Comparison of ENCODE assay signal across 22 cellular contexts in the genomic region with DNA sequence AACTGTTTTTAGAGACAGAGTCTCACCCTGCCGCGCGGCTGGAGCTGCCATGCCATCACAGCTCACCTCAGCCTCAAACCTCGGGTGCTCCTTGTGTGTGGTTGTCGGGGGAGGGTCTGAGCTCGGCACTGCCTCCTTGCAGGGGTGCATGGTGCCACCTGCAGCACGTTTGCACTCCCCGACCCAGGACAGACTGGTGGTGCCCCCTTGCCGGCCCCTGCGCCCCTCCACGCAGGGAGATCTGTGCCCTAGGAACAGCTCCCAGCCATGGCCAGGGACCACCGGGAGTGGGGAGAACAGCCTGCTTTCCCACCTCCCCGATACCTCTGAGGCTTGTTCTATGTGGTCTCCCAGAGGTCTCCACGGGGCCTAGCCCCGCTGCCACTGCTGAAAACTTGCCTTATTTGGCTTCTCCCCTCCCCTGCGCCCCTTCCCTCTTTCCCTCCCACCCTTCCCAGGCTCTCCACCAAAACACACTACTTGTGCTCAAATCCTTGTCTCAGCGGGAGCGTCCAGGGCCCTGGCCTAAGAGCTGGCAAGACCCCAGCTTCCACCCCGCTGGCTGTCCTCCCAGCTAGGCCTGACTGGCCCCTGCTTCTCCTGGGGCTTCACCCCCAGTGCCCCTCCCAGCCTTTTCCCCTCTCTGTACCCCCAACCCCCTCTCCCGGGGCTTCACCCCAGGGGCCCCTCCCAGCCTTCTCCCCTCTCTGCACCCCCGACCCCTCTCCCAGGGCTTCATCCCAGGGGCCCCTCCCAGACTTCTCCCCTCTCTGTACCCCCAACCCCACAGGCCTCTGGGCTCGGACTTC. TPM values are rescaled to one million over a fixed set of nuclear protein-coding genes. Genes with fewer than 3 reads are reported as not detected.
DNase-seq lines count a peak whose midpoint lies in the region; ATAC-seq and TF ChIP-seq lines count a peak whose summit lies in the region.
"Had no signal": no experiment of that assay in that cellular context is flagged by ENCODE, and none has a peak within 500 bp of the region (broad histone marks: within the 10 kb centered on the region; RNA-seq: fewer than 3 reads in every experiment).

No MANE protein-coding gene starts in this region.

- peaks cover 9% of the 10 kb centered on the region for H3K27me3 Mint-ChIP-seq in activated T-cell treated with anti-CD3 and anti-CD28 coated beads, Interleukin-2, amount 50 U/mL, for 24 hours

- peak overlapping the region; percentile 74 for H2AK5ac ChIP-seq in neuronal stem cell (ENCODE audit: low read depth, low read length)

- no peaks in the 10 kb centered on the region for H3K9me3 Mint-ChIP-seq in activated T-cell treated with anti-CD3 and anti-CD28 coated beads, Interleukin-2, amount 50 U/mL, for 24 hours
- H3K9me3 Mint-ChIP-seq: activated T-helper 2 cell treated with anti-CD3 and anti-CD28 coated beads, Interferon-gamma antibody, Interleukin-2, Interleukin-4, amounts not matched to agents 10 μg/mL and 5 μg/mL and 100 μg/mL, durations not matched to agents 14 hours and 24 hours and 36 hours; naive thymus-derived CD8-positive, alpha-beta T cell; stimulated activated naive CD8-positive, alpha-beta T cell treated with anti-CD3 and anti-CD28 coated beads, Interleukin-15, Interleukin-2, amounts not matched to agents 100 ng/mL and 50 ng/mL, for 24 hours had no signal

- no peaks in the 10 kb centered on the region for H3K79me1 ChIP-seq in neuronal stem cell (ENCODE audit: low read depth, low read length)

- H3K9me3 ChIP-seq in heart right ventricle (no peaks in the 10 kb centered on the region), neuronal stem cell (replicated peaks in 1 of 2; ENCODE audit: control insufficient read depth in 2 of 2, insufficient read depth in 1 of 2, low read depth in 1 of 2, low read length in 2 of 2) (no peaks in the 10 kb centered on the region), uterus (no peaks in the 10 kb centered on the region), BE2C (no peaks in the 10 kb centered on the region)
- H3K9me3 ChIP-seq: adrenal gland had no signal

- H2BK120ac ChIP-seq in neuronal stem cell (ENCODE audit: low read depth, low read length) = no peak overlapping the region

- 64 to 70% (median 68%) methylated on average over 21 to 22 of the region's 22 CpGs for WGBS in adipose tissue, 3 donors
- 68 to 74% methylated on average over 22 of the region's 22 CpGs for WGBS in heart right ventricle, 2 donors
- no CpG with 5 or more reads among the region's 22 CpGs for WGBS in neuronal stem cell (ENCODE audit: extremely low coverage in 2 of 2, insufficient read length in 2 of 2, insufficient replicate concordance in 1 of 2), 2 donors

- H3K4me1 Mint-ChIP-seq in activated T-cell treated with anti-CD3 and anti-CD28 coated beads, Interleukin-2, amount 50 U/mL, for 24 hours (ENCODE audit: low read depth) = peaks cover 4% of the 10 kb centered on the region

- peak overlapping the region; percentile 78 for H2BK12ac ChIP-seq in neuronal stem cell (ENCODE audit: low read length)

- peak in 1 of 2 donors; percentile 56 for DNase-seq in heart right ventricle
- no peak for DNase-seq in neuronal stem cell (ENCODE audit: low spot score)
- DNase-seq in uterus = peak; percentile 49 to 57
- DNase-seq in BE2C = no peak
- DNase-seq in NCI-H1092 treated with DMSO at 0.1 percent for 48 hours (lab: John Stamatoyannopoulos, UW) = no peak
- DNase-seq in activated T-cell treated with anti-CD3 and anti-CD28 coated beads, Interleukin-2, amount 50 U/mL, for 24 hours = no peak
- DNase-seq: activated CD4-positive, CD25-positive, alpha-beta regulatory T cell treated with anti-CD3 and anti-CD28 coated beads, Interleukin-2, amount 50 U/mL, for 72 hours; Calu3; cerebellar nuclear complex; foreskin melanocyte; MM.1S; naive thymus-derived CD8-positive, alpha-beta T cell; NCI-H187; NCI-H226; SHP77 had no signal

- no peak overlapping the region for H3K4ac ChIP-seq in neuronal stem cell (ENCODE audit: low read length)

- no peak overlapping the region for H3K14ac ChIP-seq in neuronal stem cell (ENCODE audit: low read length)

- H3K23ac ChIP-seq in neuronal stem cell (ENCODE audit: low read depth, low read length, poor library complexity) = peak overlapping the region; percentile 58

- H3K4me1 ChIP-seq in heart right ventricle (peaks cover 0 to 8% (median 0%) of the 10 kb centered on the region in 9 donors), neuronal stem cell (ENCODE audit: control insufficient read depth in 2 of 2, insufficient read depth in 1 of 2, low read depth in 1 of 2, low read length in 2 of 2) (peaks cover 3 to 9% of the 10 kb centered on the region in 2 donors), uterus (no peaks in the 10 kb centered on the region), BE2C (no peaks in the 10 kb centered on the region)
- H3K4me1 ChIP-seq: adrenal gland had no signal

- intact Hi-C loops in heart right ventricle (cut with DNase I) (no loop called here), uterus (cut with DNase I; ENCODE audit: low total_unique reads) (no loop called here)

- peak overlapping the region; percentile 73 for H2AFZ ChIP-seq in neuronal stem cell (ENCODE audit: low read length)

- H2BK15ac ChIP-seq in neuronal stem cell (ENCODE audit: low read length) = peak overlapping the region; percentile 96

- H3K9ac ChIP-seq in neuronal stem cell (ENCODE audit: low read depth, low read length, poor library complexity) = no peak overlapping the region

- H4K91ac ChIP-seq in neuronal stem cell (ENCODE audit: low read depth, low read length, poor library complexity) = peak overlapping the region; percentile 11

- peaks cover 0 to 11% (median 0%) of the 10 kb centered on the region in 7 donors for H3K27me3 ChIP-seq in heart right ventricle
- peaks cover 0 to 2% (median 0%) of the 10 kb centered on the region in 3 experiments for H3K27me3 ChIP-seq in neuronal stem cell (ENCODE audit: control insufficient read depth in 3 of 3, insufficient read depth in 3 of 3, low read depth in 1 of 3, low read length in 3 of 3)
- no peaks in the 10 kb centered on the region for H3K27me3 ChIP-seq in uterus
- H3K27me3 ChIP-seq in BE2C = no peaks in the 10 kb centered on the region
- H3K27me3 ChIP-seq: adrenal gland had no signal

- TF ChIP-seq POLR2A in uterus (IDR thresholded peaks at IDR 0.05) = no peak

- peak overlapping the region; percentile 56 for H4K8ac ChIP-seq in neuronal stem cell (ENCODE audit: low read depth, low read length)

- H3K27ac Mint-ChIP-seq in activated T-cell treated with anti-CD3 and anti-CD28 coated beads, Interleukin-2, amount 50 U/mL, for 24 hours = no peak overlapping the region
- H3K27ac Mint-ChIP-seq: activated T-helper 2 cell treated with anti-CD3 and anti-CD28 coated beads, Interferon-gamma antibody, Interleukin-2, Interleukin-4, amounts not matched to agents 10 μg/mL and 5 μg/mL and 100 μg/mL, durations not matched to agents 14 hours and 24 hours and 36 hours; progenitor cell of endocrine pancreas; stimulated activated naive CD8-positive, alpha-beta T cell treated with anti-CD3 and anti-CD28 coated beads, Interleukin-15, Interleukin-2, amounts not matched to agents 100 ng/mL and 50 ng/mL, for 24 hours had no signal

- H3K4me3 ChIP-seq in heart right ventricle (no peak overlapping the region), neuronal stem cell (ENCODE audit: low read length in 2 of 2) (no peak overlapping the region), uterus (no peak overlapping the region), BE2C (ENCODE audit: low read depth, low read length) (no peak overlapping the region)
- H3K4me3 ChIP-seq: adrenal gland had no signal

- ATAC-seq in heart right ventricle = peak; percentile 24 to 71 (median 50)
- ATAC-seq: naive thymus-derived CD8-positive, alpha-beta T cell had no signal

- peak overlapping the region; percentile 87 for H2BK5ac ChIP-seq in neuronal stem cell (ENCODE audit: low read length)

- no peaks in the 10 kb centered on the region for H3K36me3 ChIP-seq in heart right ventricle
- no peaks in the 10 kb centered on the region for H3K36me3 ChIP-seq in neuronal stem cell (replicated peaks in 1 of 2; ENCODE audit: control insufficient read depth in 2 of 2, insufficient read depth in 2 of 2, low read length in 2 of 2)
- no peaks in the 10 kb centered on the region for H3K36me3 ChIP-seq in uterus
- no peaks in the 10 kb centered on the region for H3K36me3 ChIP-seq in BE2C
- H3K36me3 ChIP-seq: adrenal gland had no signal

- no peak overlapping the region for H3K4me2 ChIP-seq in neuronal stem cell (ENCODE audit: insufficient read depth, low read length, poor library complexity, severe bottlenecking)

- H3K27ac ChIP-seq in adipose tissue (ENCODE audit: low read depth, low read length) = peak overlapping the region; percentile 30
- peak overlapping the region in 4 of 10 donors; percentile 35 to 60 (median 40) for H3K27ac ChIP-seq in heart right ventricle
- H3K27ac ChIP-seq in neuronal stem cell (replicated peaks; ENCODE audit: low read length) = no peak overlapping the region
- peak overlapping the region; percentile 68 to 74 for H3K27ac ChIP-seq in uterus

- no peak overlapping the region for H3K4me3 Mint-ChIP-seq in activated T-cell treated with anti-CD3 and anti-CD28 coated beads, Interleukin-2, amount 50 U/mL, for 24 hours
- H3K4me3 Mint-ChIP-seq: naive thymus-derived CD8-positive, alpha-beta T cell; stimulated activated naive CD8-positive, alpha-beta T cell treated with anti-CD3 and anti-CD28 coated beads, Interleukin-15, Interleukin-2, amounts not matched to agents 100 ng/mL and 50 ng/mL, for 24 hours had no signal

- TF ChIP-seq CTCF in heart right ventricle (IDR thresholded peaks at IDR 0.05) (no peak), uterus (IDR thresholded peaks at IDR 0.05) (no peak), BE2C (IDR thresholded peaks at IDR 0.05; ENCODE audit: low read depth, low read length) (no peak)

- H3K18ac ChIP-seq in neuronal stem cell (ENCODE audit: low read length) = peak overlapping the region; percentile 50

- H3K36me3 Mint-ChIP-seq in activated T-cell treated with anti-CD3 and anti-CD28 coated beads, Interleukin-2, amount 50 U/mL, for 24 hours (ENCODE audit: low read depth) = no peaks in the 10 kb centered on the region
- H3K36me3 Mint-ChIP-seq: naive thymus-derived CD8-positive, alpha-beta T cell had no signal

RNA-seq across cellular contexts. Expression of a gene that starts 13.4 kb away (rescaled TPM):
- 10 to 100 TPM in 1 of 3 donors, 1 to 10 TPM in 2; 5.7 to 16.4 (median 8.8) TPM for polyA plus RNA-seq in adipose tissue
- 10 to 100 TPM in 2 of 10 donors, 1 to 10 TPM in 8; 4.8 to 13.0 (median 7.8) TPM for total RNA-seq in heart right ventricle
- polyA plus RNA-seq in heart right ventricle = 10 to 100 TPM in 1 of 2 donors, 1 to 10 TPM in 1; 3.4 to 19.2 TPM
- 4.3 TPM for polyA plus RNA-seq in neuronal stem cell (2013, experiment 1 of 2)
- 4.3 TPM for polyA plus RNA-seq in neuronal stem cell (2013, experiment 2 of 2)
- total RNA-seq in uterus = 10 to 100 TPM in 3 of 4 donors, 1 to 10 TPM in 1; 5.6 to 54.6 (median 17.7) TPM
- polyA plus RNA-seq in BE2C (2012; ENCODE audit: insufficient read depth, insufficient read length, low read depth) = 17.3 TPM

RNA-seq across cellular contexts. Expression of a gene that starts 22.3 kb away (rescaled TPM):
- 10 to 100 TPM in 2 of 3 donors, 1 to 10 TPM in 1; 2.0 to 34.5 (median 26.1) TPM for polyA plus RNA-seq in adipose tissue
- total RNA-seq in heart right ventricle = 10 to 100 TPM in 1 of 10 donors, 1 to 10 TPM in 8, under 1 TPM in 1; 0.98 to 10.7 (median 1.6) TPM
- polyA plus RNA-seq in heart right ventricle = 1 to 10 TPM; 7.2 to 7.9 TPM
- polyA plus RNA-seq in neuronal stem cell (2013, experiment 1 of 2) = 2.2 TPM
- polyA plus RNA-seq in neuronal stem cell (2013, experiment 2 of 2) = 2.0 TPM
- 100 to 1,000 TPM in 1 of 4 donors, 10 to 100 TPM in 3; 52.6 to 173 (median 75.0) TPM for total RNA-seq in uterus
- polyA plus RNA-seq in BE2C (2012; ENCODE audit: insufficient read depth, insufficient read length, low read depth) = not detected
- total RNA-seq: activated T-helper 2 cell treated with anti-CD3 and anti-CD28 coated beads, Interferon-gamma antibody, Interleukin-2, Interleukin-4, amounts not matched to agents 10 μg/mL and 5 μg/mL and 100 μg/mL, durations not matched to agents 14 hours and 24 hours and 36 hours; endothelial cell of umbilical vein; naive thymus-derived CD8-positive, alpha-beta T cell had no signal
- polyA plus RNA-seq: endothelial cell of umbilical vein; naive thymus-derived CD8-positive, alpha-beta T cell had no signal

RNA-seq across cellular contexts. Expression of a gene that starts 54.6 kb away (rescaled TPM):
- under 1 TPM in 1 of 3 donors, not detected in 2; 0.07 TPM for polyA plus RNA-seq in adipose tissue
- total RNA-seq in heart right ventricle = not detected
- not detected for polyA plus RNA-seq in heart right ventricle
- polyA plus RNA-seq in neuronal stem cell (2013, experiment 1 of 2) = 0.04 TPM
- polyA plus RNA-seq in neuronal stem cell (2013, experiment 2 of 2) = not detected
- under 1 TPM in 1 of 4 donors, not detected in 3; 0.41 TPM for total RNA-seq in uterus
- not detected for polyA plus RNA-seq in BE2C (2012; ENCODE audit: insufficient read depth, insufficient read length, low read depth)
- total RNA-seq: activated T-helper 2 cell treated with anti-CD3 and anti-CD28 coated beads, Interferon-gamma antibody, Interleukin-2, Interleukin-4, amounts not matched to agents 10 μg/mL and 5 μg/mL and 100 μg/mL, durations not matched to agents 14 hours and 24 hours and 36 hours; adrenal gland; Calu3; endothelial cell of umbilical vein; liver; naive thymus-derived CD8-positive, alpha-beta T cell; progenitor cell of endocrine pancreas had no signal
- polyA plus RNA-seq: adrenal gland, endothelial cell of umbilical vein, liver had no signal

Comparison
In these comparisons a context has a peak if more than half of its experiments do, and no peak if none do; other contexts are left out.
1. DNase-seq: peak in uterus (2 of 2); none in neuronal stem cell (single experiment), BE2C (single experiment), NCI-H1092 treated with DMSO at 0.1 percent for 48 hours (single experiment) and activated T-cell treated with anti-CD3 and anti-CD28 coated beads, Interleukin-2, amount 50 U/mL, for 24 hours (single experiment).
2. RNA of a gene that starts 22.3 kb away (total RNA-seq): 52.6 to 173 TPM in uterus; 0.98 to 10.7 TPM in heart right ventricle; every median in the first group is over 4 times any median in the second.